Comparison of ENCODE assay signal across 8 cellular contexts in the genomic region with DNA sequence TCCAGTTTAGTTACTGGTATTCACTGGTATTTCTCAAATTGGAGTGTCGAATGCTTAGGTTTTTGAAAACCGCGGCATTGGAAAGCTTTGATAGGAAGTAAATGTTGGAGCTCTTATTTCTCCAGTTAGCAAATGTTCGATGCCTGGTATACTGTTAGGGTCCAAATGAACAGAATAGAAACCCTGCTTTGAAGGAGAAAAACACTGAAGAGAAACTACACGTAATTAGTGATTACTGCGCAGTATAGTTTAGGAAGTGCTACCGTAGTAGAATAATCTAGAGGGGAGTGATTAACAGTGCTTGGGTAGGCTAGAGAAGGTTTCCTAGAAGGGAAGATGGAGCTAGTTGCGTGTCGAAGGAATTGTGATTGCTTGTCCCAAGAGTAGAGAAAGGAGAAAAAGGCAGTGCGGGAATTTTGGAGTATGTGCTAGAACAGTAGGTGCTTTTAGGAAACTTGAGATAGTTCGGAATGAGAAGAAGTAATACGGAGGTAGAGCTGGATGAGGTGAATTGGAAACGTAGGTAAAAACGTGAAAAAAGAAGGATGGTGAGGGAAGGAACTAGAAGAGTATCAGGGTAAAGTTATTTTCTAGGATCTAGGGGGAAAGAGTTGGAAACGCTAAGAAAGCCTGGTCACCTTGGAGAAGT. TPM values are rescaled to one million over a fixed set of nuclear protein-coding genes. Genes with fewer than 3 reads are reported as not detected.
DNase-seq lines count a peak whose midpoint lies in the region; ATAC-seq and TF ChIP-seq lines count a peak whose summit lies in the region.

No MANE protein-coding gene starts in this region.

- H3K4me3 Mint-ChIP-seq in activated naive CD4-positive, alpha-beta T cell treated with anti-CD3 and anti-CD28 coated beads, Interleukin-2, amount 50 U/mL, for 24 hours, result peak overlapping the region; percentile 100

- H3K4me1 ChIP-seq in adipocyte (ENCODE audit: control insufficient read depth, insufficient read depth, low read length), result peaks cover 26% of the 10 kb centered on the region
- peaks cover 26% of the 10 kb centered on the region for H3K4me1 ChIP-seq in lower lobe of right lung
- H3K4me1 ChIP-seq in urinary bladder (ENCODE audit: insufficient read depth), result peaks cover 2% of the 10 kb centered on the region

- H3K27me3 Mint-ChIP-seq in activated naive CD4-positive, alpha-beta T cell treated with anti-CD3 and anti-CD28 coated beads, Interleukin-2, amount 50 U/mL, for 24 hours, result no peaks in the 10 kb centered on the region

- peaks cover 7% of the 10 kb centered on the region for H3K36me3 Mint-ChIP-seq in activated naive CD4-positive, alpha-beta T cell treated with anti-CD3 and anti-CD28 coated beads, Interleukin-2, amount 50 U/mL, for 24 hours

- H3K9ac ChIP-seq in adipocyte (ENCODE audit: low read length), result peak overlapping the region; percentile 91

- no peaks in the 10 kb centered on the region for H3K27me3 ChIP-seq in adipocyte (replicated peaks; ENCODE audit: control insufficient read depth, insufficient read depth, low read length)
- no peaks in the 10 kb centered on the region for H3K27me3 ChIP-seq in lower lobe of right lung (ENCODE audit: low read depth)

- intact Hi-C loops in lower lobe of right lung (cut with DNase I), result no loop called here
- intact Hi-C loops in head of caudate nucleus (cut with DNase I), result no loop called here

- ATAC-seq in lower lobe of right lung (no peak), HG03354 (IDR thresholded peaks at IDR 0.05; ENCODE audit: poor library complexity, severe bottlenecking, unreplicated experiment) (no peak)

- H3K27ac ChIP-seq in lower lobe of right lung, result peak overlapping the region; percentile 98
- no peak overlapping the region for H3K27ac ChIP-seq in urinary bladder (ENCODE audit: low read depth)

- TF ChIP-seq CTCF in lower lobe of right lung (IDR thresholded peaks at IDR 0.05), result no peak

- H3K9me3 ChIP-seq in adipocyte (ENCODE audit: control insufficient read depth, low read length) (no peaks in the 10 kb centered on the region), lower lobe of right lung (no peaks in the 10 kb centered on the region)

- H3K36me3 ChIP-seq in adipocyte (ENCODE audit: control insufficient read depth, insufficient read depth, low read length, severe bottlenecking), result peaks cover 4% of the 10 kb centered on the region
- H3K36me3 ChIP-seq in lower lobe of right lung, result peaks cover 11% of the 10 kb centered on the region
- no peaks in the 10 kb centered on the region for H3K36me3 ChIP-seq in urinary bladder (ENCODE audit: insufficient read depth)

- 34% methylated on average over 15 of the region's 15 CpGs for WGBS in urinary bladder

- peak overlapping the region; percentile 100 for H3K27ac Mint-ChIP-seq in activated naive CD4-positive, alpha-beta T cell treated with anti-CD3 and anti-CD28 coated beads, Interleukin-2, amount 50 U/mL, for 24 hours

- H3K4me1 Mint-ChIP-seq in activated naive CD4-positive, alpha-beta T cell treated with anti-CD3 and anti-CD28 coated beads, Interleukin-2, amount 50 U/mL, for 24 hours, result peaks cover 65% of the 10 kb centered on the region

- no peak for DNase-seq in activated naive CD4-positive, alpha-beta T cell (lab: John Stamatoyannopoulos, UW)
- DNase-seq in adipocyte (ENCODE audit: low read depth), result no peak
- DNase-seq in lower lobe of right lung, result no peak
- DNase-seq in NCI-H446 treated with DMSO at 0.1 percent for 48 hours (lab: John Stamatoyannopoulos, UW), result no peak
- DNase-seq in head of caudate nucleus, result no peak

- H3K4me3 ChIP-seq in adipocyte (ENCODE audit: low read length) (peak overlapping the region; percentile 97), lower lobe of right lung (peak overlapping the region; percentile 91), urinary bladder (ENCODE audit: low read depth, low read length) (peak overlapping the region; percentile 83)

- H3K9me3 Mint-ChIP-seq in activated naive CD4-positive, alpha-beta T cell treated with anti-CD3 and anti-CD28 coated beads, Interleukin-2, amount 50 U/mL, for 24 hours, result no peaks in the 10 kb centered on the region

RNA-seq across cellular contexts. Expression of a gene that starts 1.2 kb away (rescaled TPM):
- total RNA-seq in lower lobe of right lung (30.2 TPM), urinary bladder (106 TPM)
- polyA plus RNA-seq in urinary bladder, result 21.5 TPM

RNA-seq across cellular contexts. Expression of a gene that starts 1.9 kb away (rescaled TPM):
- 22.6 TPM for total RNA-seq in lower lobe of right lung
- total RNA-seq in urinary bladder, result 66.7 TPM
- polyA plus RNA-seq in urinary bladder, result 12.3 TPM
